Comparison of ENCODE assay signal across 15 cellular contexts in genomic region chr10:7397636-7398035, GRCh38. TPM values are rescaled to one million over a fixed set of nuclear protein-coding genes. Genes with fewer than 3 reads are reported as not detected.
DNase-seq lines count a peak whose midpoint lies in the region; ATAC-seq, FAIRE-seq and TF ChIP-seq lines count a peak whose summit lies in the region.
"Had no signal": no experiment of that assay in that cellular context is flagged by ENCODE, and none has a peak within 500 bp of the region (broad histone marks: within the 10 kb centered on the region; RNA-seq: fewer than 3 reads in every experiment).

No MANE protein-coding gene starts in this region.

- H3K27me3 ChIP-seq in heart left ventricle, result no peaks in the 10 kb centered on the region

- ATAC-seq in heart left ventricle, result peak; percentile 86 to 93 (median 91)

- DNase-seq in Ammon's horn (ENCODE audit: low spot score), result peak; percentile 21
- DNase-seq in GM12891 (ENCODE audit: insufficient read length, low spot score), result no peak
- peak in 4 of 5 donors; percentile 53 to 76 (median 70) for DNase-seq in heart left ventricle
- peak; percentile 63 for DNase-seq in pons (ENCODE audit: low spot score)
- no peak for DNase-seq in NCI-H2171 (lab: John Stamatoyannopoulos, UW)
- DNase-seq in NCI-H187 (lab: John Stamatoyannopoulos, UW), result no peak
- no peak for DNase-seq in DMS53 (lab: John Stamatoyannopoulos, UW)
- DNase-seq: CD4-positive, CD25-positive, alpha-beta regulatory T cell; HFFc6; MM.1S; NCI-H1092 treated with DMSO at 0.1 percent for 48 hours; NCI-H69; SIG-M5 had no signal

- peaks cover 0 to 56% (median 33%) of the 10 kb centered on the region in 12 donors for H3K4me1 ChIP-seq in heart left ventricle

- no peaks in the 10 kb centered on the region for H3K36me3 ChIP-seq in heart left ventricle

- peak overlapping the region; percentile 7 to 86 (median 76) for H3K27ac ChIP-seq in heart left ventricle
- H3K27ac ChIP-seq: KMS-11 had no signal

- no peaks in the 10 kb centered on the region for H3K9me3 ChIP-seq in heart left ventricle

- WGBS in heart left ventricle, 4 donors, result 37 to 50% (median 45%) methylated on average over 14 of the region's 14 CpGs

- intact Hi-C loops in heart left ventricle (cut with DNase I), result loop anchor here in 2 of 10 donors (5.0 to 10.0 kb wide), 2 partner anchors 53 to 55 kb away; no protein-coding TSS in a partner anchor

- peak; percentile 26 for FAIRE-seq in GM12891 (lab: Jason Lieb, UNC)
- FAIRE-seq: H54 had no signal

- no peak for TF ChIP-seq POLR2A in GM12891 (IDR thresholded peaks at IDR 0.05; ENCODE audit: low read depth, low read length)
- TF ChIP-seq POLR2A in heart left ventricle (IDR thresholded peaks at IDR 0.05), result no peak

- peak overlapping the region in 7 of 12 donors; percentile 8 to 33 (median 25) for H3K4me3 ChIP-seq in heart left ventricle

- TF ChIP-seq CTCF in heart left ventricle (IDR thresholded peaks at IDR 0.05), result peak in 2 of 12 donors; percentile 17 to 24

TF ChIP-seq in GM12891, 5 proteins besides CTCF, POLR2A, EP300 and RAD21:
- no peak for TF ChIP-seq POU2F2 (IDR thresholded peaks at IDR 0.05; ENCODE audit: low read depth, low read length)

RNA-seq across cellular contexts. Expression of gene SFMBT2, which starts 13.2 kb away (rescaled TPM):
- 9.5 TPM for polyA plus RNA-seq in GM12891 (2012; ENCODE audit: low read depth, missing spikeins)
- 10 to 100 TPM in 4 of 9 donors, 1 to 10 TPM in 5; 3.7 to 25.8 (median 10.0) TPM for total RNA-seq in heart left ventricle
- polyA plus RNA-seq in heart left ventricle, result 1 to 10 TPM; 2.6 to 9.6 TPM

Comparison
In these comparisons a context has a peak if more than half of its experiments do, and no peak if none do; other contexts are left out.
1. DNase-seq: peak in Ammon's horn (single experiment), heart left ventricle (4 of 5) and pons (single experiment); none in GM12891 (single experiment), NCI-H2171 (single experiment), NCI-H187 (0 of 2) and DMS53 (single experiment).